Comparison of ENCODE assay signal across 30 cellular contexts in genomic region chr4:108758498-108758897, GRCh38. TPM values are rescaled to one million over a fixed set of nuclear protein-coding genes. Genes with fewer than 3 reads are reported as not detected.
"Had no signal": no experiment of that assay in that cellular context is flagged by ENCODE, and none has a peak within 500 bp of the region (broad histone marks: within the 10 kb centered on the region; RNA-seq: fewer than 3 reads in every experiment).

No MANE protein-coding gene starts in this region.

- H3K27ac Mint-ChIP-seq: stimulated activated effector memory CD8-positive, alpha-beta T cell treated with anti-CD3 and anti-CD28 coated beads, Interleukin-12 subunit alpha, Interleukin-12 subunit beta, amount 100 ng/mL, for 72 hours; stimulated activated memory B cell treated with anti-CD40 and anti-IgM and Interleukin-4, amounts not matched to agents 10 μg/mL and 1 μg/mL and 100 μg/mL, for 72 hours; stimulated activated naive B cell treated with anti-CD40 and anti-IgM and Interleukin-4, amounts not matched to agents 10 μg/mL and 1 μg/mL and 100 μg/mL, for 72 hours; stimulated activated naive CD8-positive, alpha-beta T cell treated with anti-CD3 and anti-CD28 coated beads, Interleukin-15, amount 100 ng/mL, for 72 hours; stimulated activated naive CD8-positive, alpha-beta T cell treated with anti-CD3 and anti-CD28 coated beads, Interleukin-15, Interleukin-2, amounts not matched to agents 100 ng/mL and 50 ng/mL, for 24 hours; type B pancreatic cell had no signal

- H3K4me3 Mint-ChIP-seq: stimulated activated effector memory CD8-positive, alpha-beta T cell treated with anti-CD3 and anti-CD28 coated beads, Interleukin-12 subunit alpha, Interleukin-12 subunit beta, amount 100 ng/mL, for 72 hours; stimulated activated memory B cell treated with anti-CD40 and anti-IgM and Interleukin-4, amounts not matched to agents 10 μg/mL and 1 μg/mL and 100 μg/mL, for 72 hours; stimulated activated naive B cell treated with anti-CD40 and anti-IgM and Interleukin-4, amounts not matched to agents 10 μg/mL and 1 μg/mL and 100 μg/mL, for 72 hours; stimulated activated naive CD8-positive, alpha-beta T cell treated with anti-CD3 and anti-CD28 coated beads, Interleukin-15, amount 100 ng/mL, for 72 hours; stimulated activated naive CD8-positive, alpha-beta T cell treated with anti-CD3 and anti-CD28 coated beads, Interleukin-15, Interleukin-2, amounts not matched to agents 100 ng/mL and 50 ng/mL, for 24 hours; type B pancreatic cell had no signal

- H3K27me3 ChIP-seq: testis, thyroid gland, vagina had no signal

- DNase-seq: stimulated activated CD4-positive, alpha-beta T cell treated with anti-CD3 and anti-CD28 coated beads, Interleukin-2, amount 100 ng/mL, for 48 hours; stimulated activated CD4-positive, alpha-beta T cell treated with anti-CD3 and anti-CD28 coated beads, Interleukin-4, amount 100 ng/mL, for 1 hour; stimulated activated CD4-positive, alpha-beta T cell treated with anti-CD3 and anti-CD28 coated beads, Interleukin-4, amount 100 ng/mL, for 24 hours; stimulated activated CD4-positive, alpha-beta T cell treated with anti-CD3 and anti-CD28 coated beads, Interleukin-4, amount 100 ng/mL, for 4 hours; stimulated activated CD8-positive, alpha-beta memory T cell treated with anti-CD3 and anti-CD28 coated beads, Interleukin-4, amount 100 ng/mL, for 48 hours; stimulated activated naive B cell treated with anti-CD40 and anti-IgM and Interleukin-4, amounts not matched to agents 10 μg/mL and 1 μg/mL and 100 μg/mL, for 72 hours; stimulated activated naive CD4-positive, alpha-beta T cell; stimulated activated naive CD4-positive, alpha-beta T cell treated with Interleukin-2 at 50 U/mL for 16 hours; stimulated activated naive CD8-positive, alpha-beta T cell treated with anti-CD3 and anti-CD28 coated beads, Interleukin-15, amount 100 ng/mL, for 72 hours; stimulated activated naive CD8-positive, alpha-beta T cell treated with anti-CD3 and anti-CD28 coated beads, Interleukin-15, Interleukin-2, amounts not matched to agents 100 U/mL and 50 U/mL, for 24 hours; stomach; substantia nigra; testis; thyroid gland; tibial artery; transverse colon; trophoblast cell; upper lobe of right lung; uterus had no signal

- H3K9me3 Mint-ChIP-seq: stimulated activated effector memory CD8-positive, alpha-beta T cell treated with anti-CD3 and anti-CD28 coated beads, Interleukin-12 subunit alpha, Interleukin-12 subunit beta, amount 100 ng/mL, for 72 hours; stimulated activated memory B cell treated with anti-CD40 and anti-IgM and Interleukin-4, amounts not matched to agents 10 μg/mL and 1 μg/mL and 100 μg/mL, for 72 hours; stimulated activated naive B cell treated with anti-CD40 and anti-IgM and Interleukin-4, amounts not matched to agents 10 μg/mL and 1 μg/mL and 100 μg/mL, for 72 hours; stimulated activated naive CD8-positive, alpha-beta T cell treated with anti-CD3 and anti-CD28 coated beads, Interleukin-15, amount 100 ng/mL, for 72 hours; stimulated activated naive CD8-positive, alpha-beta T cell treated with anti-CD3 and anti-CD28 coated beads, Interleukin-15, Interleukin-2, amounts not matched to agents 100 ng/mL and 50 ng/mL, for 24 hours; type B pancreatic cell had no signal

- H3K27ac ChIP-seq: stomach, suprapubic skin, testis, thoracic aorta, thyroid gland, tibial artery, tibial nerve, transverse colon, upper lobe of left lung, upper lobe of right lung, uterus, vagina had no signal

- ATAC-seq: stimulated activated effector memory CD8-positive, alpha-beta T cell treated with anti-CD3 and anti-CD28 coated beads, Interleukin-12 subunit alpha, Interleukin-12 subunit beta, amount 100 ng/mL, for 72 hours; stimulated activated memory B cell treated with anti-CD40 and anti-IgM and Interleukin-4, amounts not matched to agents 10 μg/mL and 1 μg/mL and 100 μg/mL, for 72 hours; stimulated activated naive B cell treated with anti-CD40 and anti-IgM and Interleukin-4, amounts not matched to agents 10 μg/mL and 1 μg/mL and 100 μg/mL, for 72 hours; stimulated activated naive CD8-positive, alpha-beta T cell treated with anti-CD3 and anti-CD28 coated beads, Interleukin-15, amount 100 ng/mL, for 72 hours; stimulated activated naive CD8-positive, alpha-beta T cell treated with anti-CD3 and anti-CD28 coated beads, Interleukin-15, Interleukin-2, amounts not matched to agents 100 U/mL and 50 U/mL, for 24 hours; upper lobe of right lung had no signal

- H3K36me3 Mint-ChIP-seq: stimulated activated effector memory CD8-positive, alpha-beta T cell treated with anti-CD3 and anti-CD28 coated beads, Interleukin-12 subunit alpha, Interleukin-12 subunit beta, amount 100 ng/mL, for 72 hours; stimulated activated memory B cell treated with anti-CD40 and anti-IgM and Interleukin-4, amounts not matched to agents 10 μg/mL and 1 μg/mL and 100 μg/mL, for 72 hours; type B pancreatic cell had no signal

RNA-seq across cellular contexts. Expression of gene ETNPPL, which starts 4.4 kb away (rescaled TPM):
- total RNA-seq: subcutaneous adipose tissue, suprapubic skin, thoracic aorta, transverse colon, upper lobe of left lung, upper lobe of right lung, ureter, uterus, vagina had no signal
